Comparison of ENCODE assay signal across 31 cellular contexts in genomic region chr13:96491103-96491502, GRCh38.
"Had no signal": no experiment of that assay in that cellular context is flagged by ENCODE, and none has a peak within 500 bp of the region (broad histone marks: within the 10 kb centered on the region; RNA-seq: fewer than 3 reads in every experiment).

No MANE protein-coding gene starts in this region.

- H3K27ac ChIP-seq: KMS-11 had no signal

- H3K4me3 ChIP-seq: MG63 had no signal

- H3K36me3 ChIP-seq: MG63 had no signal

- DNase-seq: Karpas-422, Kasumi-1, MG63, MM.1S, NCI-H1048, NCI-H1092, NCI-H1092 treated with DMSO at 0.1 percent for 48 hours, NCI-H1105, NCI-H1105 treated with DMSO at 0.1 percent for 48 hours, NCI-H1417 treated with DMSO at 0.1 percent for 48 hours, NCI-H1436, NCI-H1436 treated with DMSO at 0.1 percent for 48 hours, NCI-H146, NCI-H1694, NCI-H1694 treated with DMSO at 0.1 percent for 48 hours, NCI-H1930, NCI-H2029, NCI-H2029 treated with DMSO at 0.1 percent for 48 hours, NCI-H2081, NCI-H2081 treated with DMSO at 0.1 percent for 48 hours, NCI-H2107, NCI-H2171, NCI-H2171 treated with DMSO at 0.1 percent for 48 hours, NCI-H2227 treated with DMSO at 0.1 percent for 48 hours, NCI-H226, NCI-H345, NCI-H446, NCI-H446 treated with DMSO at 0.1 percent for 48 hours, NCI-H510A, NCI-H510A treated with DMSO at 0.1 percent for 48 hours had no signal

- H3K27me3 ChIP-seq: MG63 had no signal

- H3K9me3 ChIP-seq: MG63 had no signal
